Comparison of ENCODE assay signal across 28 cellular contexts in the genomic region with DNA sequence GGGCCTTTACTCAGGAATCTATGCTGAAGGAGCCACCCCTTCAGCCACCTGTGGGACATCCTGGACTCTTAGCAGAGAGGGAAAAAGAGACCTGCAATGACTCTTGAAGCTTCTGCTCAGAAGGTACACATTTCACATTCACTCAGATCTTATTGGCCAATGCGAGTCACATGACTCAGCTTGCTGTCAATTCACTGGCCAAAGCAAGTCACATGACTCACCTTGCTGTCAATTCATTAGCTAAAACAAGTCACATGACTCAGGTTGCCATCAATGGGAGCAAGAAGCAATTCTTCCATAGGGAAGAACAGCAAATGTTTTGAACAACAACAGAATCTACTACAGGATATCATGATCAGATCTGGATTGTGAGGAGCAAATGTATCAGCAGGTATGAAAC.
"Had no signal": no experiment of that assay in that cellular context is flagged by ENCODE, and none has a peak within 500 bp of the region (broad histone marks: within the 10 kb centered on the region; RNA-seq: fewer than 3 reads in every experiment).

No MANE protein-coding gene starts in this region.

- FAIRE-seq: colon, endometrium, frontal cortex had no signal

- H3K4me1 Mint-ChIP-seq: activated CD4-positive, alpha-beta memory T cell treated with anti-CD3 and anti-CD28 coated beads, Interleukin-2, amount 10 ng/mL, durations not matched to agents 7 days and 5 days; activated CD4-positive, alpha-beta T cell treated with anti-CD3 and anti-CD28 coated beads, Interleukin-2, amount 10 ng/mL, durations not matched to agents 7 days and 5 days; activated naive CD4-positive, alpha-beta T cell treated with anti-CD3 and anti-CD28 coated beads, Interleukin-2, amount 50 U/mL, for 24 hours; activated naive CD8-positive, alpha-beta T cell treated with anti-CD3 and anti-CD28 coated beads for 36 hours; activated naive CD8-positive, alpha-beta T cell treated with anti-CD3 and anti-CD28 coated beads, Interleukin-2, amount 50 U/mL, for 24 hours; activated T-helper 17 cell treated with anti-CD3 and anti-CD28 coated beads, Interleukin-2, amount 50 U/mL, for 72 hours had no signal

- H3K4me3 ChIP-seq: adrenal gland, body of pancreas had no signal

- H3K27ac Mint-ChIP-seq: activated CD4-positive, alpha-beta memory T cell treated with anti-CD3 and anti-CD28 coated beads, Interleukin-2, amount 10 ng/mL, durations not matched to agents 7 days and 5 days; activated CD4-positive, alpha-beta T cell treated with anti-CD3 and anti-CD28 coated beads, Interleukin-2, amount 10 ng/mL, durations not matched to agents 7 days and 5 days; activated naive CD4-positive, alpha-beta T cell treated with anti-CD3 and anti-CD28 coated beads for 36 hours; activated naive CD4-positive, alpha-beta T cell treated with anti-CD3 and anti-CD28 coated beads, Interleukin-2, amount 50 U/mL, for 24 hours; activated naive CD8-positive, alpha-beta T cell treated with anti-CD3 and anti-CD28 coated beads for 36 hours; activated naive CD8-positive, alpha-beta T cell treated with anti-CD3 and anti-CD28 coated beads, Interleukin-2, amount 50 U/mL, for 24 hours; activated T-helper 17 cell treated with anti-CD3 and anti-CD28 coated beads, Interleukin-2, amount 50 U/mL, for 72 hours had no signal

- H3K4me1 ChIP-seq: adrenal gland, body of pancreas had no signal

- H3K36me3 ChIP-seq: adrenal gland had no signal

- H3K27me3 ChIP-seq: adrenal gland, body of pancreas had no signal

- H3K36me3 Mint-ChIP-seq: activated naive CD4-positive, alpha-beta T cell treated with anti-CD3 and anti-CD28 coated beads, Interleukin-2, amount 50 U/mL, for 24 hours; activated naive CD8-positive, alpha-beta T cell treated with anti-CD3 and anti-CD28 coated beads for 36 hours had no signal

- ATAC-seq: activated naive CD8-positive, alpha-beta T cell treated with anti-CD3 and anti-CD28 coated beads, Interleukin-2, amount 50 U/mL, for 24 hours; activated T-cell treated with anti-CD3 and anti-CD28 coated beads, Interleukin-2, amount 50 U/mL, for 4 hours; activated T-helper 17 cell treated with anti-CD3 and anti-CD28 coated beads, Interleukin-2, amount 50 U/mL, for 72 hours; body of pancreas; esophagus mucosa had no signal

- H3K27me3 Mint-ChIP-seq: activated CD4-positive, alpha-beta memory T cell treated with anti-CD3 and anti-CD28 coated beads, Interleukin-2, amount 10 ng/mL, durations not matched to agents 7 days and 5 days; activated CD4-positive, alpha-beta T cell treated with anti-CD3 and anti-CD28 coated beads, Interleukin-2, amount 10 ng/mL, durations not matched to agents 7 days and 5 days; activated naive CD4-positive, alpha-beta T cell treated with anti-CD3 and anti-CD28 coated beads, Interleukin-2, amount 50 U/mL, for 24 hours; activated naive CD8-positive, alpha-beta T cell treated with anti-CD3 and anti-CD28 coated beads for 36 hours; activated naive CD8-positive, alpha-beta T cell treated with anti-CD3 and anti-CD28 coated beads, Interleukin-2, amount 50 U/mL, for 24 hours had no signal

- H3K4me3 Mint-ChIP-seq: activated CD4-positive, alpha-beta memory T cell treated with anti-CD3 and anti-CD28 coated beads, Interleukin-2, amount 10 ng/mL, durations not matched to agents 7 days and 5 days; activated CD4-positive, alpha-beta T cell treated with anti-CD3 and anti-CD28 coated beads, Interleukin-2, amount 10 ng/mL, durations not matched to agents 7 days and 5 days; activated naive CD4-positive, alpha-beta T cell treated with anti-CD3 and anti-CD28 coated beads for 36 hours; activated naive CD4-positive, alpha-beta T cell treated with anti-CD3 and anti-CD28 coated beads, Interleukin-2, amount 50 U/mL, for 24 hours; activated naive CD8-positive, alpha-beta T cell treated with anti-CD3 and anti-CD28 coated beads for 36 hours; activated naive CD8-positive, alpha-beta T cell treated with anti-CD3 and anti-CD28 coated beads, Interleukin-2, amount 50 U/mL, for 24 hours; activated T-cell treated with anti-CD3 and anti-CD28 coated beads, Interleukin-2, amount 50 U/mL, for 4 hours; activated T-helper 17 cell treated with anti-CD3 and anti-CD28 coated beads, Interleukin-2, amount 50 U/mL, for 72 hours had no signal

- H3K27ac ChIP-seq: adrenal gland, body of pancreas had no signal

- H3K9me3 ChIP-seq: adrenal gland, body of pancreas had no signal

- DNase-seq: activated CD4-positive, alpha-beta memory T cell treated with anti-CD3 and anti-CD28 coated beads, Interleukin-2, amount 10 ng/mL, durations not matched to agents 7 days and 5 days; activated CD4-positive, alpha-beta T cell treated with anti-CD3 and anti-CD28 coated beads for 1 hour; activated CD4-positive, alpha-beta T cell treated with anti-CD3 and anti-CD28 coated beads for 4 hours; activated CD4-positive, alpha-beta T cell treated with anti-CD3 and anti-CD28 coated beads, Interleukin-2, amount 10 ng/mL, durations not matched to agents 7 days and 5 days; activated CD4-positive, alpha-beta T cell treated with anti-CD3 and anti-CD28 coated beads, Interleukin-2, amount 50 U/mL, for 4 hours; activated effector memory CD4-positive, alpha-beta T cell treated with anti-CD3 and anti-CD28 coated beads, Interleukin-2, amount 50 U/mL, for 16 hours; activated naive CD4-positive, alpha-beta T cell treated with anti-CD3 and anti-CD28 coated beads for 36 hours; activated naive CD8-positive, alpha-beta T cell treated with anti-CD3 and anti-CD28 coated beads for 36 hours; activated naive CD8-positive, alpha-beta T cell treated with anti-CD3 and anti-CD28 coated beads, Interleukin-2, amount 50 U/mL, for 24 hours; activated T-cell treated with anti-CD3 and anti-CD28 coated beads, Interleukin-2, amount 50 U/mL, for 4 hours; adrenal gland; amygdala; aorta; body of pancreas; caudate nucleus; cortex of kidney; dermis blood vessel endothelial cell; effector CD4-positive, alpha-beta T cell; foreskin fibroblast; head of caudate nucleus; hippocampal formation; T-helper 2 cell had no signal
